Comparison of ENCODE assay signal across 10 cellular contexts in genomic region chr1:26768755-26769154, GRCh38. TPM values are rescaled to one million over a fixed set of nuclear protein-coding genes. Genes with fewer than 3 reads are reported as not detected.
A peak's percentile ranks its signal among the peaks of the same experiment; 100 is the strongest.
DNase-seq lines count a peak whose midpoint lies in the region; ATAC-seq, FAIRE-seq and TF ChIP-seq lines count a peak whose summit lies in the region.
"Had no signal": no experiment of that assay in that cellular context is flagged by ENCODE, and none has a peak within 500 bp of the region (broad histone marks: within the 10 kb centered on the region; RNA-seq: fewer than 3 reads in every experiment).

No MANE protein-coding gene starts in this region.

- peaks cover 13% of the 10 kb centered on the region for H3K4me1 ChIP-seq in right cardiac atrium (ENCODE audit: control insufficient read depth, insufficient read depth, low read length)
- peaks cover 18 to 21% of the 10 kb centered on the region in 2 donors for H3K4me1 ChIP-seq in kidney (ENCODE audit: control insufficient read depth in 1 of 2, insufficient read depth in 1 of 2, low read depth in 1 of 2, low read length in 2 of 2)

- FAIRE-seq in kidney (lab: Jason Lieb, UNC) = no peak

- H3K27ac Mint-ChIP-seq in activated CD4-positive, alpha-beta memory T cell treated with anti-CD3 and anti-CD28 coated beads for 36 hours = peak overlapping the region; percentile 26
- H3K27ac Mint-ChIP-seq in activated CD4-positive, alpha-beta memory T cell treated with anti-CD3 and anti-CD28 coated beads, Interleukin-2, amount 10 ng/mL, durations not matched to agents 7 days and 5 days = no peak overlapping the region
- H3K27ac Mint-ChIP-seq in activated CD8-positive, alpha-beta T cell treated with anti-CD3 and anti-CD28 coated beads, Interleukin-2, amount 10 ng/mL, durations not matched to agents 7 days and 5 days = peak overlapping the region; percentile 29
- H3K27ac Mint-ChIP-seq: activated naive CD8-positive, alpha-beta T cell treated with anti-CD3 and anti-CD28 coated beads, Interleukin-2, amount 10 ng/mL, durations not matched to agents 7 days and 5 days had no signal

- H3K9me3 Mint-ChIP-seq in activated CD4-positive, alpha-beta memory T cell treated with anti-CD3 and anti-CD28 coated beads for 36 hours = no peaks in the 10 kb centered on the region
- no peaks in the 10 kb centered on the region for H3K9me3 Mint-ChIP-seq in activated CD4-positive, alpha-beta memory T cell treated with anti-CD3 and anti-CD28 coated beads, Interleukin-2, amount 10 ng/mL, durations not matched to agents 7 days and 5 days
- H3K9me3 Mint-ChIP-seq in activated CD8-positive, alpha-beta T cell treated with anti-CD3 and anti-CD28 coated beads, Interleukin-2, amount 10 ng/mL, durations not matched to agents 7 days and 5 days (ENCODE audit: insufficient read depth) = no peaks in the 10 kb centered on the region
- H3K9me3 Mint-ChIP-seq: activated naive CD8-positive, alpha-beta T cell treated with anti-CD3 and anti-CD28 coated beads, Interleukin-2, amount 10 ng/mL, durations not matched to agents 7 days and 5 days had no signal

- peaks cover 68% of the 10 kb centered on the region for H3K36me3 Mint-ChIP-seq in activated CD4-positive, alpha-beta memory T cell treated with anti-CD3 and anti-CD28 coated beads for 36 hours
- peaks cover 89% of the 10 kb centered on the region for H3K36me3 Mint-ChIP-seq in activated CD4-positive, alpha-beta memory T cell treated with anti-CD3 and anti-CD28 coated beads, Interleukin-2, amount 10 ng/mL, durations not matched to agents 7 days and 5 days (ENCODE audit: low read depth)
- H3K36me3 Mint-ChIP-seq in activated CD8-positive, alpha-beta T cell treated with anti-CD3 and anti-CD28 coated beads, Interleukin-2, amount 10 ng/mL, durations not matched to agents 7 days and 5 days (ENCODE audit: low read depth) = peaks cover 87% of the 10 kb centered on the region

- CTCF ChIA-PET in activated CD4-positive, alpha-beta memory T cell treated with anti-CD3 and anti-CD28 coated beads for 36 hours (lab: Charles Lee) = interaction anchor here (0.6 to 2.2 kb wide), 3 partner anchors 12 to 166 kb away, joined by 3 to 8 read pairs (median 4); no protein-coding TSS in a partner anchor
- CTCF ChIA-PET in activated CD4-positive, alpha-beta memory T cell treated with anti-CD3 and anti-CD28 coated beads, Interleukin-2, amount 10 ng/mL, durations not matched to agents 7 days and 5 days (lab: Charles Lee) = no interaction called here
- CTCF ChIA-PET in activated CD8-positive, alpha-beta T cell treated with anti-CD3 and anti-CD28 coated beads, Interleukin-2, amount 10 ng/mL, durations not matched to agents 7 days and 5 days (lab: Charles Lee) = interaction anchor here (1.1 to 2.9 kb wide), 3 partner anchors 20 to 167 kb away, joined by 4 to 13 read pairs (median 11); partner anchors contain the start of gene PIGV

- no peaks in the 10 kb centered on the region for H3K9me3 ChIP-seq in right cardiac atrium (ENCODE audit: control insufficient read depth, low read length)
- no peaks in the 10 kb centered on the region for H3K9me3 ChIP-seq in kidney (ENCODE audit: control insufficient read depth in 1 of 2, low read length in 2 of 2)

- H3K27me3 ChIP-seq in right cardiac atrium (ENCODE audit: control insufficient read depth, insufficient read depth) = no peaks in the 10 kb centered on the region

- DNase-seq in activated CD4-positive, alpha-beta memory T cell treated with anti-CD3 and anti-CD28 coated beads for 36 hours = no peak
- no peak for DNase-seq in activated CD4-positive, alpha-beta memory T cell treated with anti-CD3 and anti-CD28 coated beads, Interleukin-2, amount 10 ng/mL, durations not matched to agents 7 days and 5 days
- no peak for DNase-seq in activated CD8-positive, alpha-beta T cell treated with anti-CD3 and anti-CD28 coated beads, Interleukin-2, amount 10 ng/mL, durations not matched to agents 7 days and 5 days
- DNase-seq in right cardiac atrium (no peak), stromal cell of bone marrow (ENCODE audit: low read depth) (peak; percentile 67), kidney (no peak), DMS153 (lab: John Stamatoyannopoulos, UW) (no peak), NCI-H146 (lab: John Stamatoyannopoulos, UW) (no peak)
- DNase-seq: activated naive CD8-positive, alpha-beta T cell treated with anti-CD3 and anti-CD28 coated beads, Interleukin-2, amount 10 ng/mL, durations not matched to agents 7 days and 5 days; islet precursor cell had no signal

- H3K27ac ChIP-seq in right cardiac atrium (ENCODE audit: low read length) (peak overlapping the region; percentile 46), kidney (ENCODE audit: low read depth in 2 of 2, low read length in 2 of 2) (no peak overlapping the region)

- no peak for TF ChIP-seq CTCF in kidney (IDR thresholded peaks at IDR 0.05; ENCODE audit: borderline replicate concordance, extremely low read depth, insufficient read depth)

- no peak for ATAC-seq in activated CD8-positive, alpha-beta T cell treated with anti-CD3 and anti-CD28 coated beads, Interleukin-2, amount 10 ng/mL, durations not matched to agents 7 days and 5 days
- no peak for ATAC-seq in right cardiac atrium

- intact Hi-C loops in activated CD4-positive, alpha-beta memory T cell treated with anti-CD3 and anti-CD28 coated beads for 36 hours (cut with micrococcal nuclease) = no loop called here
- intact Hi-C loops in right cardiac atrium (cut with DNase I) (no loop called here), kidney (cut with DNase I) (no loop called here)

- H3K4me3 ChIP-seq in right cardiac atrium (ENCODE audit: low read length) = no peak overlapping the region
- H3K4me3 ChIP-seq in kidney (ENCODE audit: low read length in 2 of 2) = no peak overlapping the region

- 7% methylated on average over 3 of the region's 3 CpGs for WGBS in right cardiac atrium

- no peak overlapping the region for H3K9ac ChIP-seq in kidney (ENCODE audit: low read length in 2 of 2)

- peaks cover 62 to 71% of the 10 kb centered on the region in 2 donors for H3K36me3 ChIP-seq in kidney (ENCODE audit: control insufficient read depth in 1 of 2, insufficient read depth in 2 of 2, low read length in 2 of 2)

- no peaks in the 10 kb centered on the region for H3K27me3 Mint-ChIP-seq in activated CD4-positive, alpha-beta memory T cell treated with anti-CD3 and anti-CD28 coated beads for 36 hours
- no peaks in the 10 kb centered on the region for H3K27me3 Mint-ChIP-seq in activated CD4-positive, alpha-beta memory T cell treated with anti-CD3 and anti-CD28 coated beads, Interleukin-2, amount 10 ng/mL, durations not matched to agents 7 days and 5 days
- no peaks in the 10 kb centered on the region for H3K27me3 Mint-ChIP-seq in activated CD8-positive, alpha-beta T cell treated with anti-CD3 and anti-CD28 coated beads, Interleukin-2, amount 10 ng/mL, durations not matched to agents 7 days and 5 days (ENCODE audit: low read depth)
- H3K27me3 Mint-ChIP-seq: activated naive CD8-positive, alpha-beta T cell treated with anti-CD3 and anti-CD28 coated beads, Interleukin-2, amount 10 ng/mL, durations not matched to agents 7 days and 5 days had no signal

- H3K4me1 Mint-ChIP-seq in activated CD4-positive, alpha-beta memory T cell treated with anti-CD3 and anti-CD28 coated beads for 36 hours (ENCODE audit: low read depth) = peaks cover 31% of the 10 kb centered on the region
- peaks cover 16% of the 10 kb centered on the region for H3K4me1 Mint-ChIP-seq in activated CD4-positive, alpha-beta memory T cell treated with anti-CD3 and anti-CD28 coated beads, Interleukin-2, amount 10 ng/mL, durations not matched to agents 7 days and 5 days
- H3K4me1 Mint-ChIP-seq in activated CD8-positive, alpha-beta T cell treated with anti-CD3 and anti-CD28 coated beads, Interleukin-2, amount 10 ng/mL, durations not matched to agents 7 days and 5 days (ENCODE audit: low read depth) = peaks cover 18% of the 10 kb centered on the region

- POLR2A ChIA-PET in activated CD4-positive, alpha-beta memory T cell treated with anti-CD3 and anti-CD28 coated beads for 36 hours (lab: Charles Lee) = interaction anchor here (1.1 kb wide), 1 partner anchor 14 kb away, joined by 3 read pairs; no protein-coding TSS in a partner anchor
- POLR2A ChIA-PET in activated CD4-positive, alpha-beta memory T cell treated with anti-CD3 and anti-CD28 coated beads, Interleukin-2, amount 10 ng/mL, durations not matched to agents 7 days and 5 days (lab: Charles Lee) = interaction anchor here (1.6 kb wide), 1 partner anchor 19 kb away, joined by 4 read pairs; the partner anchor contains the start of gene PIGV
- POLR2A ChIA-PET in activated CD8-positive, alpha-beta T cell treated with anti-CD3 and anti-CD28 coated beads, Interleukin-2, amount 10 ng/mL, durations not matched to agents 7 days and 5 days (lab: Charles Lee) = interaction anchor here (0.9 kb wide), 1 partner anchor 76 kb away, joined by 3 read pairs; no protein-coding TSS in a partner anchor

- H3K4me3 Mint-ChIP-seq in activated CD4-positive, alpha-beta memory T cell treated with anti-CD3 and anti-CD28 coated beads for 36 hours = no peak overlapping the region
- H3K4me3 Mint-ChIP-seq in activated CD4-positive, alpha-beta memory T cell treated with anti-CD3 and anti-CD28 coated beads, Interleukin-2, amount 10 ng/mL, durations not matched to agents 7 days and 5 days = no peak overlapping the region
- no peak overlapping the region for H3K4me3 Mint-ChIP-seq in activated CD8-positive, alpha-beta T cell treated with anti-CD3 and anti-CD28 coated beads, Interleukin-2, amount 10 ng/mL, durations not matched to agents 7 days and 5 days
- H3K4me3 Mint-ChIP-seq: activated naive CD8-positive, alpha-beta T cell treated with anti-CD3 and anti-CD28 coated beads, Interleukin-2, amount 10 ng/mL, durations not matched to agents 7 days and 5 days had no signal

RNA-seq across cellular contexts. Expression of gene PIGV, which starts 19.0 kb away (rescaled TPM):
- total RNA-seq in activated CD4-positive, alpha-beta memory T cell treated with anti-CD3 and anti-CD28 coated beads for 36 hours = 10 to 100 TPM; 15.1 to 15.3 TPM
- 10 to 100 TPM; 16.6 to 16.9 TPM for total RNA-seq in activated CD4-positive, alpha-beta memory T cell treated with anti-CD3 and anti-CD28 coated beads, Interleukin-2, amount 10 ng/mL, durations not matched to agents 7 days and 5 days
- total RNA-seq in activated CD8-positive, alpha-beta T cell treated with anti-CD3 and anti-CD28 coated beads, Interleukin-2, amount 10 ng/mL, durations not matched to agents 7 days and 5 days = 10 to 100 TPM; 19.9 to 20.3 TPM
- total RNA-seq in right cardiac atrium (1 to 10 TPM; 5.2 to 7.3 (median 5.9) TPM), kidney (13.8 TPM)
- polyA plus RNA-seq in right cardiac atrium (3.9 TPM), kidney (ENCODE audit: insufficient read depth, low read depth, low replicate concordance) (15.5 TPM)

RNA-seq across cellular contexts. Expression of gene ZDHHC18, which starts 57.7 kb away (rescaled TPM):
- 10 to 100 TPM; 60.2 to 63.5 TPM for total RNA-seq in activated CD4-positive, alpha-beta memory T cell treated with anti-CD3 and anti-CD28 coated beads for 36 hours
- 10 to 100 TPM; 73.3 to 76.3 TPM for total RNA-seq in activated CD4-positive, alpha-beta memory T cell treated with anti-CD3 and anti-CD28 coated beads, Interleukin-2, amount 10 ng/mL, durations not matched to agents 7 days and 5 days
- 10 to 100 TPM; 47.6 to 50.9 TPM for total RNA-seq in activated CD8-positive, alpha-beta T cell treated with anti-CD3 and anti-CD28 coated beads, Interleukin-2, amount 10 ng/mL, durations not matched to agents 7 days and 5 days
- total RNA-seq in right cardiac atrium = 10 to 100 TPM; 11.8 to 14.4 (median 13.5) TPM
- polyA plus RNA-seq in right cardiac atrium = 12.3 TPM
- total RNA-seq in kidney = 15.6 TPM
- polyA plus RNA-seq in kidney (ENCODE audit: insufficient read depth, low read depth, low replicate concordance) = 6.7 TPM
